In genomic region chr11:96196074-96196787, GRCh38 we compare ENCODE assay signal across 18 cellular contexts.
A peak's percentile ranks its signal among the peaks of the same experiment; 100 is the strongest.
DNase-seq lines count a peak whose midpoint lies in the region; FAIRE-seq and TF ChIP-seq lines count a peak whose summit lies in the region.
"Had no signal": no experiment of that assay in that cellular context is flagged by ENCODE, and none has a peak within 500 bp of the region (broad histone marks: within the 10 kb centered on the region; RNA-seq: fewer than 3 reads in every experiment).

No MANE protein-coding gene starts in this region.

- H2AFZ ChIP-seq in OCI-LY3 (ENCODE audit: low read depth, low read length) (no peak overlapping the region), SK-N-SH (ENCODE audit: low read depth) (no peak overlapping the region)

- H3K36me3 ChIP-seq in OCI-LY3 (replicated peaks; ENCODE audit: low read depth, low read length) (no peaks in the 10 kb centered on the region), SK-N-SH (replicated peaks in 1 of 2; ENCODE audit: control insufficient read depth in 1 of 2, insufficient read depth in 2 of 2, low read length in 1 of 2) (peaks cover 0 to 4% of the 10 kb centered on the region in 2 experiments)
- H3K36me3 ChIP-seq: upper lobe of left lung had no signal

- H3K36me3 Mint-ChIP-seq in nephron progenitor cell (ENCODE audit: low read depth): peaks cover 44% of the 10 kb centered on the region

- 82% methylated on average over 8 of the region's 8 CpGs for WGBS in SK-N-SH (ENCODE audit: low lambda C conversion rate)

- DNase-seq in COLO829 (ENCODE audit: low spot score) (peak; percentile 65), dorsolateral prefrontal cortex (no peak), nephron progenitor cell (no peak), D721Med (ENCODE audit: insufficient read length, low spot score) (no peak), glomerular visceral epithelial cell (ENCODE audit: extremely low spot score) (no peak), NCI-H2081 treated with DMSO at 0.1 percent for 48 hours (lab: John Stamatoyannopoulos, UW) (no peak), SK-N-SH (no peak)
- DNase-seq: activated CD4-positive, alpha-beta T cell treated with anti-CD3 and anti-CD28 coated beads for 1 hour; aorta; GDM1; left ventricle myocardium superior; NCI-H2029 treated with DMSO at 0.1 percent for 48 hours; RPMI8226; stimulated activated CD4-positive, alpha-beta T cell treated with anti-CD3 and anti-CD28 coated beads, Interleukin-1b, Interleukin-23, amount 100 ng/mL, for 48 hours; T-helper 2 cell; upper lobe of left lung had no signal

- H3K4me1 Mint-ChIP-seq in nephron progenitor cell: peaks cover 82% of the 10 kb centered on the region

- no peaks in the 10 kb centered on the region for H3K27me3 Mint-ChIP-seq in nephron progenitor cell (ENCODE audit: low read depth, poor library complexity)

- no peak for FAIRE-seq in D721Med (lab: Jason Lieb, UNC)
- FAIRE-seq: HepG2 had no signal

- H3K27me3 ChIP-seq in OCI-LY3 (ENCODE audit: low read depth, low read length) (no peaks in the 10 kb centered on the region), dorsolateral prefrontal cortex (no peaks in the 10 kb centered on the region), SK-N-SH (ENCODE audit: insufficient read depth) (no peaks in the 10 kb centered on the region)
- H3K27me3 ChIP-seq: upper lobe of left lung had no signal

- POLR2A ChIA-PET in SK-N-SH (lab: Yijun Ruan, JAX): no interaction called here

- no peaks in the 10 kb centered on the region for H3K9me2 ChIP-seq in SK-N-SH

- peaks cover 20% of the 10 kb centered on the region for H3K9me3 Mint-ChIP-seq in nephron progenitor cell

- peaks cover 15% of the 10 kb centered on the region for H3F3A ChIP-seq in SK-N-SH (replicated peaks; ENCODE audit: insufficient read depth)

- H3K79me2 ChIP-seq in OCI-LY3 (ENCODE audit: low read length) (no peaks in the 10 kb centered on the region), SK-N-SH (ENCODE audit: insufficient read depth) (peaks cover 76% of the 10 kb centered on the region)

- H3K9me3 ChIP-seq in OCI-LY3 (ENCODE audit: insufficient read depth, low read length): no peaks in the 10 kb centered on the region
- H3K9me3 ChIP-seq in SK-N-SH: no peaks in the 10 kb centered on the region
- H3K9me3 ChIP-seq: upper lobe of left lung had no signal

- TF ChIP-seq EP300 in SK-N-SH (IDR thresholded peaks at IDR 0.05; ENCODE audit: borderline replicate concordance in 1 of 2, low read depth in 1 of 2, low read length in 1 of 2): no peak

- H3K27ac Mint-ChIP-seq in nephron progenitor cell: peak overlapping the region; percentile 92

- H3K4me2 ChIP-seq in OCI-LY3 (ENCODE audit: low read length): peak overlapping the region; percentile 8; the same call in 1 of the 2 replicates
- H3K4me2 ChIP-seq in SK-N-SH: no peak overlapping the region

- H3K27ac ChIP-seq in OCI-LY3 (ENCODE audit: low read length) (no peak overlapping the region), dorsolateral prefrontal cortex (peak overlapping the region in 52 of 59 donors; percentile 1 to 83 (median 60)), SK-N-SH (ENCODE audit: low read depth in 2 of 2, low read length in 1 of 2) (no peak overlapping the region)

- intact Hi-C loops in dorsolateral prefrontal cortex (cut with DNase I): no loop called here

- no peak overlapping the region for H3K4me3 ChIP-seq in OCI-LY3 (ENCODE audit: low read length)
- H3K4me3 ChIP-seq in dorsolateral prefrontal cortex: peak overlapping the region in 53 of 59 donors; percentile 2 to 70 (median 37)
- no peak overlapping the region for H3K4me3 ChIP-seq in SK-N-SH (ENCODE audit: low read depth in 2 of 2, low read length in 1 of 2)
- H3K4me3 ChIP-seq: upper lobe of left lung had no signal

- H3K9ac ChIP-seq in OCI-LY3 (ENCODE audit: low read length): no peak overlapping the region
- H3K9ac ChIP-seq in SK-N-SH: no peak overlapping the region

- TF ChIP-seq CTCF in OCI-LY3 (IDR thresholded peaks at IDR 0.05; ENCODE audit: low read depth, low read length) (no peak), dorsolateral prefrontal cortex (IDR thresholded peaks at IDR 0.05 in 54 of 56, conservative IDR thresholded peaks at IDR 0.05 in 2 of 56; ENCODE audit: low read depth in 1 of 56, partially characterized antibody in 56 of 56) (no peak), nephron progenitor cell (IDR thresholded peaks at IDR 0.05) (no peak), D721Med (IDR thresholded peaks at IDR 0.05; ENCODE audit: insufficient read depth, missing control alignments) (no peak), SK-N-SH (IDR thresholded peaks at IDR 0.05) (no peak)

- CTCF ChIA-PET in SK-N-SH (lab: Yijun Ruan, JAX): no interaction called here

- no peak overlapping the region for H3K4me3 Mint-ChIP-seq in nephron progenitor cell

- no peak for TF ChIP-seq RAD21 in SK-N-SH (IDR thresholded peaks at IDR 0.05; ENCODE audit: low read length)

- H4K20me1 ChIP-seq in OCI-LY3 (ENCODE audit: insufficient read depth, low read length) (no peaks in the 10 kb centered on the region), SK-N-SH (ENCODE audit: insufficient read depth) (no peaks in the 10 kb centered on the region)

- H3K4me1 ChIP-seq in OCI-LY3 (ENCODE audit: low read length) (peaks cover 53% of the 10 kb centered on the region), SK-N-SH (ENCODE audit: control insufficient read depth in 1 of 2, insufficient read depth in 2 of 2, low read depth in 1 of 2, low read length in 1 of 2) (peaks cover 0 to 52% of the 10 kb centered on the region in 2 experiments; a peak in 2 of 4 replicates)

TF ChIP-seq in SK-N-SH, 30 proteins besides CTCF, POLR2A, EP300 and RAD21:
- TF ChIP-seq JUND (IDR thresholded peaks at IDR 0.05): no peak
- no peak for TF ChIP-seq FOXJ3 (CRISPR knock-in tag; IDR thresholded peaks at IDR 0.05)
- TF ChIP-seq NRF1 (IDR thresholded peaks at IDR 0.05; ENCODE audit: low read depth, low read length): no peak
- no peak for TF ChIP-seq EZH2phosphoT487 (IDR thresholded peaks at IDR 0.05; ENCODE audit: borderline replicate concordance, low read depth)
- no peak for TF ChIP-seq TCF12 (IDR thresholded peaks at IDR 0.05)
- TF ChIP-seq NFIC (IDR thresholded peaks at IDR 0.05; ENCODE audit: borderline replicate concordance): no peak
- no peak for TF ChIP-seq TEAD4 (IDR thresholded peaks at IDR 0.05; ENCODE audit: borderline replicate concordance, insufficient read depth)
- no peak for TF ChIP-seq REST (IDR thresholded peaks at IDR 0.05; ENCODE audit: low read depth, low read length)
- no peak for TF ChIP-seq MAX (IDR thresholded peaks at IDR 0.05; ENCODE audit: low read depth)
- TF ChIP-seq RXRA (IDR thresholded peaks at IDR 0.05; ENCODE audit: borderline replicate concordance, low read depth): no peak
- no peak for TF ChIP-seq RCOR1 (IDR thresholded peaks at IDR 0.05; ENCODE audit: low read length)
- no peak for TF ChIP-seq GABPA (IDR thresholded peaks at IDR 0.05; ENCODE audit: low read depth)
- TF ChIP-seq POLR2AphosphoS5 (IDR thresholded peaks at IDR 0.05; ENCODE audit: low read depth, low read length): no peak

Comparison
In these comparisons a context has a peak if more than half of its experiments do, and no peak if none do; other contexts are left out.
1. H3K27ac ChIP-seq: peak in dorsolateral prefrontal cortex (52 of 59); none in OCI-LY3 (single experiment) and SK-N-SH (0 of 2).
2. H3K4me3 ChIP-seq: peak in dorsolateral prefrontal cortex (53 of 59); none in OCI-LY3 (single experiment) and SK-N-SH (0 of 2).